In genomic region chr11:43311791-43312607, GRCh38 we compare ENCODE assay signal across 8 cellular contexts. TPM values are rescaled to one million over a fixed set of nuclear protein-coding genes. Genes with fewer than 3 reads are reported as not detected.
DNase-seq lines count a peak whose midpoint lies in the region; ATAC-seq and TF ChIP-seq lines count a peak whose summit lies in the region.

Gene API5, plus strand, starts transcription at chr11:43311996. Its CDS starts 132 bp downstream, at chr11:43312128.

- H3K4me3 Mint-ChIP-seq in activated naive CD4-positive, alpha-beta T cell treated with anti-CD3 and anti-CD28 coated beads, Interleukin-2, amount 50 U/mL, for 24 hours, result peak within 1 kb of the TSS; percentile 99

- H3K27ac ChIP-seq in temporal lobe (ENCODE audit: low read depth, low read length), result no peak within 1 kb of the TSS

- no peaks in the 10 kb centered on the region for H3K9me3 Mint-ChIP-seq in activated naive CD4-positive, alpha-beta T cell treated with anti-CD3 and anti-CD28 coated beads, Interleukin-2, amount 50 U/mL, for 24 hours

- H3K27me3 Mint-ChIP-seq in activated naive CD4-positive, alpha-beta T cell treated with anti-CD3 and anti-CD28 coated beads, Interleukin-2, amount 50 U/mL, for 24 hours, result no peaks in the 10 kb centered on the region

- peaks cover 51% of the 10 kb centered on the region for H3K4me1 Mint-ChIP-seq in activated naive CD4-positive, alpha-beta T cell treated with anti-CD3 and anti-CD28 coated beads, Interleukin-2, amount 50 U/mL, for 24 hours

- ATAC-seq in HG02610 (IDR thresholded peaks at IDR 0.05; ENCODE audit: unreplicated experiment), result peak; percentile 99
- peak; percentile 99 for ATAC-seq in SK-N-SH treated with all-trans-retinoic acid at 6 μM for 48 hours

- peaks cover 1% of the 10 kb centered on the region for H3K36me3 Mint-ChIP-seq in activated naive CD4-positive, alpha-beta T cell treated with anti-CD3 and anti-CD28 coated beads, Interleukin-2, amount 50 U/mL, for 24 hours

- H3K27ac Mint-ChIP-seq in activated naive CD4-positive, alpha-beta T cell treated with anti-CD3 and anti-CD28 coated beads, Interleukin-2, amount 50 U/mL, for 24 hours, result peak within 1 kb of the TSS; percentile 96

- peak; percentile 95 for DNase-seq in NCI-H1092 (lab: John Stamatoyannopoulos, UW)
- peak; percentile 74 for DNase-seq in glomerular endothelial cell (ENCODE audit: extremely low read depth, low read depth, low spot score)
- peak; percentile 93 for DNase-seq in occipital lobe (lab: John Stamatoyannopoulos, UW)

- peak; percentile 67 for TF ChIP-seq POLR2A in GM10847 (IDR thresholded peaks at IDR 0.05; ENCODE audit: extremely low read depth, insufficient read length)

TF ChIP-seq in SK-N-SH treated with all-trans-retinoic acid at 6 μM for 48 hours, 23 proteins besides CTCF, POLR2A, EP300 and RAD21:
- 0 out of 2 replicates have a peak, but pooled peaks have one; percentile 22 for TF ChIP-seq ZFP3 (CRISPR knock-in tag; IDR thresholded peaks at IDR 0.05)
- TF ChIP-seq TOX (CRISPR knock-in tag; IDR thresholded peaks at IDR 0.05; ENCODE audit: borderline replicate concordance), result no peak

RNA-seq across cellular contexts. Expression of gene API5, which starts in this region (rescaled TPM):
- total RNA-seq in glomerular endothelial cell (71.4 and 81.9 TPM in 2 replicates), occipital lobe (112 TPM), temporal lobe (115 TPM)
